Comparison of ENCODE assay signal across 1 cellular context in the genomic region with DNA sequence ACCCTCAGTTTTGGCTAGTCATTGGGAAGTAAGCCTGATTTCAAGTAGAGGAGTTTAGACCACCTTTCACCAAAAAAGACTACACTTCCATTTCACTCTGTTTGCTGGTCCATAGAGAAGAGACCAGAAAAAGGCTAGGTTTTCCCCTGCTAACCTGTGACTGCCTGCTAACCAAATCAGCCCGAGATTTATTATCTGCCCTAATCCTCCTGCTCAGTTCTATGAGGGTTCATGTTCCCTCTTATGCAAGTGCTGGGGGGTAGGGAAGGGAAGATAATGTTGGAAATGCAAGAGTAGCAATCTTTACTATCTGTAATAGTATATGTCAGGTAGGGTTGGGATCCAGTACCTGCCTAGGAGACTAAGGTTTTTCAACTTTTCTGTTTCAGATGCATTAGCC.
A peak's percentile ranks its signal among the peaks of the same experiment; 100 is the strongest.
TF ChIP-seq lines count a peak whose summit lies in the region.

No MANE protein-coding gene starts in this region.

TF ChIP-seq in K562, 482 proteins besides CTCF, POLR2A, EP300 and RAD21:
- TF ChIP-seq, protein P1, sequence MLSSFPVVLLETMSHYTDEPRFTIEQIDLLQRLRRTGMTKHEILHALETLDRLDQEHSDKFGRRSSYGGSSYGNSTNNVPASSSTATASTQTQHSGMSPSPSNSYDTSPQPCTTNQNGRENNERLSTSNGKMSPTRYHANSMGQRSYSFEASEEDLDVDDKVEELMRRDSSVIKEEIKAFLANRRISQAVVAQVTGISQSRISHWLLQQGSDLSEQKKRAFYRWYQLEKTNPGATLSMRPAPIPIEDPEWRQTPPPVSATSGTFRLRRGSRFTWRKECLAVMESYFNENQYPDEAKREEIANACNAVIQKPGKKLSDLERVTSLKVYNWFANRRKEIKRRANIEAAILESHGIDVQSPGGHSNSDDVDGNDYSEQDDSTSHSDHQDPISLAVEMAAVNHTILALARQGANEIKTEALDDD (IDR thresholded peaks at IDR 0.05), result peak; percentile 78
- TF ChIP-seq NFE2 (IDR thresholded peaks at IDR 0.05; ENCODE audit: low read depth), result peak; percentile 11; the same call in 1 of the 2 replicates
- TF ChIP-seq, protein P2, sequence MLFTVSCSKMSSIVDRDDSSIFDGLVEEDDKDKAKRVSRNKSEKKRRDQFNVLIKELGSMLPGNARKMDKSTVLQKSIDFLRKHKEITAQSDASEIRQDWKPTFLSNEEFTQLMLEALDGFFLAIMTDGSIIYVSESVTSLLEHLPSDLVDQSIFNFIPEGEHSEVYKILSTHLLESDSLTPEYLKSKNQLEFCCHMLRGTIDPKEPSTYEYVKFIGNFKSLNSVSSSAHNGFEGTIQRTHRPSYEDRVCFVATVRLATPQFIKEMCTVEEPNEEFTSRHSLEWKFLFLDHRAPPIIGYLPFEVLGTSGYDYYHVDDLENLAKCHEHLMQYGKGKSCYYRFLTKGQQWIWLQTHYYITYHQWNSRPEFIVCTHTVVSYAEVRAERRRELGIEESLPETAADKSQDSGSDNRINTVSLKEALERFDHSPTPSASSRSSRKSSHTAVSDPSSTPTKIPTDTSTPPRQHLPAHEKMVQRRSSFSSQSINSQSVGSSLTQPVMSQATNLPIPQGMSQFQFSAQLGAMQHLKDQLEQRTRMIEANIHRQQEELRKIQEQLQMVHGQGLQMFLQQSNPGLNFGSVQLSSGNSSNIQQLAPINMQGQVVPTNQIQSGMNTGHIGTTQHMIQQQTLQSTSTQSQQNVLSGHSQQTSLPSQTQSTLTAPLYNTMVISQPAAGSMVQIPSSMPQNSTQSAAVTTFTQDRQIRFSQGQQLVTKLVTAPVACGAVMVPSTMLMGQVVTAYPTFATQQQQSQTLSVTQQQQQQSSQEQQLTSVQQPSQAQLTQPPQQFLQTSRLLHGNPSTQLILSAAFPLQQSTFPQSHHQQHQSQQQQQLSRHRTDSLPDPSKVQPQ (CRISPR knock-in tag; IDR thresholded peaks at IDR 0.05; ENCODE audit: borderline replicate concordance), result no peak
